In genomic region chr4:103198111-103198765, GRCh38 we compare ENCODE assay signal across 1 cellular context.
TF ChIP-seq lines count a peak whose summit lies in the region.

A gene with protein sequence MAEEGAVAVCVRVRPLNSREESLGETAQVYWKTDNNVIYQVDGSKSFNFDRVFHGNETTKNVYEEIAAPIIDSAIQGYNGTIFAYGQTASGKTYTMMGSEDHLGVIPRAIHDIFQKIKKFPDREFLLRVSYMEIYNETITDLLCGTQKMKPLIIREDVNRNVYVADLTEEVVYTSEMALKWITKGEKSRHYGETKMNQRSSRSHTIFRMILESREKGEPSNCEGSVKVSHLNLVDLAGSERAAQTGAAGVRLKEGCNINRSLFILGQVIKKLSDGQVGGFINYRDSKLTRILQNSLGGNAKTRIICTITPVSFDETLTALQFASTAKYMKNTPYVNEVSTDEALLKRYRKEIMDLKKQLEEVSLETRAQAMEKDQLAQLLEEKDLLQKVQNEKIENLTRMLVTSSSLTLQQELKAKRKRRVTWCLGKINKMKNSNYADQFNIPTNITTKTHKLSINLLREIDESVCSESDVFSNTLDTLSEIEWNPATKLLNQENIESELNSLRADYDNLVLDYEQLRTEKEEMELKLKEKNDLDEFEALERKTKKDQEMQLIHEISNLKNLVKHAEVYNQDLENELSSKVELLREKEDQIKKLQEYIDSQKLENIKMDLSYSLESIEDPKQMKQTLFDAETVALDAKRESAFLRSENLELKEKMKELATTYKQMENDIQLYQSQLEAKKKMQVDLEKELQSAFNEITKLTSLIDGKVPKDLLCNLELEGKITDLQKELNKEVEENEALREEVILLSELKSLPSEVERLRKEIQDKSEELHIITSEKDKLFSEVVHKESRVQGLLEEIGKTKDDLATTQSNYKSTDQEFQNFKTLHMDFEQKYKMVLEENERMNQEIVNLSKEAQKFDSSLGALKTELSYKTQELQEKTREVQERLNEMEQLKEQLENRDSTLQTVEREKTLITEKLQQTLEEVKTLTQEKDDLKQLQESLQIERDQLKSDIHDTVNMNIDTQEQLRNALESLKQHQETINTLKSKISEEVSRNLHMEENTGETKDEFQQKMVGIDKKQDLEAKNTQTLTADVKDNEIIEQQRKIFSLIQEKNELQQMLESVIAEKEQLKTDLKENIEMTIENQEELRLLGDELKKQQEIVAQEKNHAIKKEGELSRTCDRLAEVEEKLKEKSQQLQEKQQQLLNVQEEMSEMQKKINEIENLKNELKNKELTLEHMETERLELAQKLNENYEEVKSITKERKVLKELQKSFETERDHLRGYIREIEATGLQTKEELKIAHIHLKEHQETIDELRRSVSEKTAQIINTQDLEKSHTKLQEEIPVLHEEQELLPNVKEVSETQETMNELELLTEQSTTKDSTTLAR (N-terminal part only) (minus strand): TSS chr4:103198343. CDS start chr4:103198319, 24 bp downstream.

TF ChIP-seq in HepG2, 621 proteins besides CTCF, POLR2A, EP300 and RAD21 (continued from another document and continues in another):
- TF ChIP-seq ZNF205 (CRISPR knock-in tag; IDR thresholded peaks at IDR 0.05) = no peak
- peak; percentile 52 for TF ChIP-seq HNRNPLL (IDR thresholded peaks at IDR 0.05; ENCODE audit: low read depth, low read length, poor library complexity, severe bottlenecking)
- TF ChIP-seq RNF2 (conservative IDR thresholded peaks at IDR 0.05; ENCODE audit: low read depth) = no peak
- TF ChIP-seq TFE3 (CRISPR knock-in tag; IDR thresholded peaks at IDR 0.05) = 0 out of 2 replicates have a peak, but pooled peaks have one; percentile 23
- TF ChIP-seq TOE1 (CRISPR knock-in tag; IDR thresholded peaks at IDR 0.05) = no peak
- no peak; the same call in 1 of the 2 replicates for TF ChIP-seq TBP (CRISPR knock-in tag; IDR thresholded peaks at IDR 0.05)
- peak; percentile 87; the same call in 1 of the 2 replicates for TF ChIP-seq KDM5B (CRISPR knock-in tag; IDR thresholded peaks at IDR 0.05; ENCODE audit: borderline replicate concordance)
- no peak for TF ChIP-seq ZSCAN22 (CRISPR knock-in tag; IDR thresholded peaks at IDR 0.05)
- no peak for TF ChIP-seq NFIC (IDR thresholded peaks at IDR 0.05; ENCODE audit: low read length)
- TF ChIP-seq ZNF766 (CRISPR knock-in tag; IDR thresholded peaks at IDR 0.05; ENCODE audit: borderline replicate concordance) = no peak
- TF ChIP-seq, protein P1, sequence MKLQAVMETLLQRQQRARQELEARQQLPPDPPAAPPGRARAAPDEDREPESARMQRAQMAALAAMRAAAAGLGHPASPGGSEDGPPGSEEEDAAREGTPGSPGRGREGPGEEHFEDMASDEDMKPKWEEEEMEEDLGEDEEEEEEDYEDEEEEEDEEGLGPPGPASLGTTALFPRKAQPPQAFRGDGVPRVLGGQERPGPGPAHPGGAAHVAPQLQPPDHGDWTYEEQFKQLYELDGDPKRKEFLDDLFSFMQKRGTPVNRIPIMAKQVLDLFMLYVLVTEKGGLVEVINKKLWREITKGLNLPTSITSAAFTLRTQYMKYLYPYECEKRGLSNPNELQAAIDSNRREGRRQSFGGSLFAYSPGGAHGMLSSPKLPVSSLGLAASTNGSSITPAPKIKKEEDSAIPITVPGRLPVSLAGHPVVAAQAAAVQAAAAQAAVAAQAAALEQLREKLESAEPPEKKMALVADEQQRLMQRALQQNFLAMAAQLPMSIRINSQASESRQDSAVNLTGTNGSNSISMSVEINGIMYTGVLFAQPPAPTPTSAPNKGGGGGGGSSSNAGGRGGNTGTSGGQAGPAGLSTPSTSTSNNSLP (IDR thresholded peaks at IDR 0.05; ENCODE audit: low read depth, low read length) = peak; percentile 58; the same call in 1 of the 2 replicates
- peak; percentile 62; the same call in 1 of the 2 replicates for TF ChIP-seq REPIN1 (CRISPR knock-in tag; IDR thresholded peaks at IDR 0.05; ENCODE audit: borderline replicate concordance, low read depth)
- TF ChIP-seq NR2C2 (CRISPR knock-in tag; IDR thresholded peaks at IDR 0.05; ENCODE audit: borderline replicate concordance) = no peak
- TF ChIP-seq HIVEP1 (CRISPR knock-in tag; IDR thresholded peaks at IDR 0.05) = no peak
- peak; percentile 55 for TF ChIP-seq YY1 (IDR thresholded peaks at IDR 0.05; ENCODE audit: insufficient read depth, insufficient replicate concordance, low read depth, low read length)
- TF ChIP-seq HMG20B (CRISPR knock-in tag; conservative IDR thresholded peaks at IDR 0.05) = no peak
- peak; percentile 82 for TF ChIP-seq RBFOX2 (IDR thresholded peaks at IDR 0.05; ENCODE audit: low read depth, low read length)
- 0 out of 2 replicates have a peak, but pooled peaks have one; percentile 66 for TF ChIP-seq ZNF253 (CRISPR knock-in tag; IDR thresholded peaks at IDR 0.05; ENCODE audit: borderline replicate concordance)
- TF ChIP-seq HMG20A (CRISPR knock-in tag; IDR thresholded peaks at IDR 0.05; ENCODE audit: borderline replicate concordance) = no peak
- TF ChIP-seq HINFP (CRISPR knock-in tag; IDR thresholded peaks at IDR 0.05; ENCODE audit: low read depth) = 0 out of 2 replicates have a peak, but pooled peaks have one; percentile 59
- TF ChIP-seq AHR (CRISPR knock-in tag; IDR thresholded peaks at IDR 0.05) = no peak
- TF ChIP-seq ZNF318 (CRISPR knock-in tag; IDR thresholded peaks at IDR 0.05) = no peak
- no peak for TF ChIP-seq ATM (IDR thresholded peaks at IDR 0.05; ENCODE audit: borderline replicate concordance)
- TF ChIP-seq CAMTA2 (CRISPR knock-in tag; IDR thresholded peaks at IDR 0.05; ENCODE audit: borderline replicate concordance) = no peak
- no peak for TF ChIP-seq HOXA9 (CRISPR knock-in tag; IDR thresholded peaks at IDR 0.05; ENCODE audit: borderline replicate concordance)
- TF ChIP-seq HNF1A (IDR thresholded peaks at IDR 0.05; ENCODE audit: low read depth) = no peak
- 0 out of 2 replicates have a peak, but pooled peaks have one; percentile 49 for TF ChIP-seq HNF1A (CRISPR knock-in tag; IDR thresholded peaks at IDR 0.05; ENCODE audit: borderline replicate concordance)
- no peak for TF ChIP-seq JARID2 (CRISPR knock-in tag; IDR thresholded peaks at IDR 0.05; ENCODE audit: insufficient replicate concordance)
- TF ChIP-seq TBL1XR1 (IDR thresholded peaks at IDR 0.05; ENCODE audit: borderline replicate concordance, low read length, partially characterized antibody) = no peak
- peak; percentile 47; the same call in 1 of the 2 replicates for TF ChIP-seq ZNF235 (CRISPR knock-in tag; IDR thresholded peaks at IDR 0.05; ENCODE audit: borderline replicate concordance)
- peak; percentile 53; the same call in 1 of the 2 replicates for TF ChIP-seq ZNF317 (CRISPR knock-in tag; IDR thresholded peaks at IDR 0.05)
- no peak; the same call in 1 of the 2 replicates for TF ChIP-seq MEIS2 (CRISPR knock-in tag; IDR thresholded peaks at IDR 0.05)
- TF ChIP-seq ZNF563 (CRISPR knock-in tag; IDR thresholded peaks at IDR 0.05) = no peak
- TF ChIP-seq CREM (IDR thresholded peaks at IDR 0.05) = peak; percentile 96
- TF ChIP-seq CREM (CRISPR knock-in tag; IDR thresholded peaks at IDR 0.05) = peak; percentile 40; the same call in 1 of the 2 replicates
- no peak for TF ChIP-seq ZNF567 (CRISPR knock-in tag; IDR thresholded peaks at IDR 0.05; ENCODE audit: borderline replicate concordance)
- peak; percentile 86 for TF ChIP-seq NFYC (CRISPR knock-in tag; IDR thresholded peaks at IDR 0.05)
- TF ChIP-seq ZNF790 (CRISPR knock-in tag; IDR thresholded peaks at IDR 0.05; ENCODE audit: borderline replicate concordance) = no peak
- no peak for TF ChIP-seq ZBTB7B (CRISPR knock-in tag; IDR thresholded peaks at IDR 0.05)
